Comparison of ENCODE assay signal across 27 cellular contexts in the genomic region with DNA sequence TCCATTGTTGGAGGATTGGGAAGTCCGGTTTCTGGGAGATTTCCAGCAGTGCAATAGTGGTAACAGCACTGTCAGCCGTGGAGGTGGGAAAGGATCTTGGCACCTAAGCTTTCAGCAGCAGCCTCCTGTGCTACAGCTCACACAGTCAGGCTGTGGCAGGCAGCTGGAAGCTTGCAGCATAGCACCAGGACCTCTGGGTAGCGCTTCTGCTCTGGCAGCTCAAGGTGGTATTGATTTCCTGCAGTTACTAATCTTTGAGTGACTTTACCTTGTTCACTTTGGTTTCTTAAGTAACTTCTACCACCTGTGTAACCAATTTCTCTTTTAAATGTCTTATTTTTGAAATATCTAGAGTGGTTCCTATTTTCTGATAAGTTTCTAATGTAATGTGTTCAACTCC.
"Had no signal": no experiment of that assay in that cellular context is flagged by ENCODE, and none has a peak within 500 bp of the region (broad histone marks: within the 10 kb centered on the region; RNA-seq: fewer than 3 reads in every experiment).

No MANE protein-coding gene starts in this region.

- H3K27ac ChIP-seq: stomach, suprapubic skin, testis, thoracic aorta, thyroid gland, tibial artery, tibial nerve, transverse colon, upper lobe of left lung, upper lobe of right lung, uterus, vagina had no signal

- DNase-seq: stimulated activated CD4-positive, alpha-beta T cell treated with anti-CD3 and anti-CD28 coated beads, Interleukin-2, amount 100 ng/mL, for 48 hours; stimulated activated CD4-positive, alpha-beta T cell treated with anti-CD3 and anti-CD28 coated beads, Interleukin-4, amount 100 ng/mL, for 1 hour; stimulated activated CD4-positive, alpha-beta T cell treated with anti-CD3 and anti-CD28 coated beads, Interleukin-4, amount 100 ng/mL, for 24 hours; stimulated activated CD4-positive, alpha-beta T cell treated with anti-CD3 and anti-CD28 coated beads, Interleukin-4, amount 100 ng/mL, for 4 hours; stimulated activated CD8-positive, alpha-beta memory T cell treated with anti-CD3 and anti-CD28 coated beads, Interleukin-4, amount 100 ng/mL, for 48 hours; stimulated activated naive B cell treated with anti-CD40 and anti-IgM and Interleukin-4, amounts not matched to agents 10 μg/mL and 1 μg/mL and 100 μg/mL, for 72 hours; stimulated activated naive CD4-positive, alpha-beta T cell; stimulated activated naive CD4-positive, alpha-beta T cell treated with Interleukin-2 at 50 U/mL for 16 hours; stimulated activated naive CD8-positive, alpha-beta T cell treated with anti-CD3 and anti-CD28 coated beads, Interleukin-15, amount 100 ng/mL, for 72 hours; stimulated activated naive CD8-positive, alpha-beta T cell treated with anti-CD3 and anti-CD28 coated beads, Interleukin-15, Interleukin-2, amounts not matched to agents 100 U/mL and 50 U/mL, for 24 hours; stomach; substantia nigra; testis; thyroid gland; tibial artery; transverse colon; trophoblast cell; upper lobe of left lung; upper lobe of right lung; uterus had no signal

- ATAC-seq: stimulated activated effector memory CD8-positive, alpha-beta T cell treated with anti-CD3 and anti-CD28 coated beads, Interleukin-12 subunit alpha, Interleukin-12 subunit beta, amount 100 ng/mL, for 72 hours; stimulated activated memory B cell treated with anti-CD40 and anti-IgM and Interleukin-4, amounts not matched to agents 10 μg/mL and 1 μg/mL and 100 μg/mL, for 72 hours; stimulated activated naive B cell treated with anti-CD40 and anti-IgM and Interleukin-4, amounts not matched to agents 10 μg/mL and 1 μg/mL and 100 μg/mL, for 72 hours; stimulated activated naive CD8-positive, alpha-beta T cell treated with anti-CD3 and anti-CD28 coated beads, Interleukin-15, amount 100 ng/mL, for 72 hours; stimulated activated naive CD8-positive, alpha-beta T cell treated with anti-CD3 and anti-CD28 coated beads, Interleukin-15, Interleukin-2, amounts not matched to agents 100 U/mL and 50 U/mL, for 24 hours; upper lobe of right lung had no signal

- H3K4me3 ChIP-seq: stomach, suprapubic skin, testis, thoracic aorta, thyroid gland, tibial artery, tibial nerve, transverse colon, upper lobe of left lung, upper lobe of right lung, uterus, vagina had no signal

- H3K27me3 ChIP-seq: stomach, suprapubic skin, testis, thyroid gland, tibial artery, tibial nerve, transverse colon, upper lobe of left lung, upper lobe of right lung, uterus, vagina had no signal

- H3K36me3 ChIP-seq: stomach, suprapubic skin, thoracic aorta, thyroid gland, tibial artery, tibial nerve, transverse colon, upper lobe of left lung, upper lobe of right lung, uterus, vagina had no signal

- H3K9me3 ChIP-seq: suprapubic skin, testis, thoracic aorta, thyroid gland, transverse colon, uterus, vagina had no signal

- H3K4me1 ChIP-seq: stomach, suprapubic skin, testis, thyroid gland, tibial artery, tibial nerve, transverse colon, upper lobe of left lung, upper lobe of right lung, uterus, vagina had no signal

- FAIRE-seq: urothelium cell line had no signal
